ENCODE assay signal across 14 cellular contexts in the genomic region with DNA sequence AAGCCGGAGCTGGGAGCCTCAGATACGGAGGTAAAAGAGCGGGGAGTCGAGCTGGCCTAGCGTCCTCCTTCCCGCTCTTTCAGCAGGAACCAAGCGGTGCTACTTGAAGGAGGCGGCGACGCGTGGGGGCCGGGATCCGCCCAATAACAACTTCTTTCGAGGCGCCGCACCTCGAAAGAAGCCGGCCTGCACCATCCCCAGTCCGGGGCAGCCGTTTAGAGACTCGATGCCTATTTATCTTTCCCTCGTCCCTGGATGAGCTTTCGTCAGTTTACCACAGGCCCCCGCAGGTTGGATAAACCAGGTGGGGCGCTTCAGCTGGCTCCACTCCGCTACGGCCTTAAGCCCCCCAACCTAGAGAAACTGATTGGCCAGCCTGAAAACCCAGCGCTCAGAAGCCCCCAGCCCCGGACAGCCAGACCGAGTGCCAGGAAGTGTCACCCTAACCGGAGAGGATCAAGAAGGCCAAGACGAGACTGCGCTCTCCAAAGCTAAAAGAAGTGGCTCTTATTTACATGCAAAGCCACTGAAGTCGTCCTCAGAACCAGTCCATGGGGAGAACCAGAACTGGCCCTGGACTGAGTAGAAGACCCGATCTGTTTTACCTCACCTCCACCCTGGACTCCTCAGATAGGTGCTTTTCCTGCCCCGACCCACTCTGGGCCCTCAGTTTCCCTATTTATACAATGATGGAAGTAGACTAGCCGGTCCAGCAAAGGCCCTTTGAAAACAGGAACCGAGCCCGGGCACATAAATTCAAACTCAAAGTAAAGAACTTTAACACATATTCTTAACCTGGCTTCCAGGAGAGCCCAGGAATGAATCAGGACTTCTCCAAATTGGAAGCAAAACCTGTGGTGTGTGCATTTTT. TPM values are rescaled to one million over a fixed set of nuclear protein-coding genes. Genes with fewer than 3 reads are reported as not detected.
DNase-seq lines count a peak whose midpoint lies in the region; ATAC-seq and TF ChIP-seq lines count a peak whose summit lies in the region.
"Had no signal": no experiment of that assay in that cellular context is flagged by ENCODE, and none has a peak within 500 bp of the region (broad histone marks: within the 10 kb centered on the region; RNA-seq: fewer than 3 reads in every experiment).

No MANE protein-coding gene starts in this region.

- no peak overlapping the region for H3K4me3 ChIP-seq in neural progenitor cell
- H3K4me3 ChIP-seq: K562 had no signal

- TF ChIP-seq CTCF in GM13977 (IDR thresholded peaks at IDR 0.05; ENCODE audit: extremely low read depth, insufficient read depth, missing control alignments), result no peak
- no peak for TF ChIP-seq CTCF in neural progenitor cell (IDR thresholded peaks at IDR 0.05)

- peaks cover 89% of the 10 kb centered on the region for H3K27me3 Mint-ChIP-seq in activated CD4-positive, alpha-beta T cell treated with anti-CD3 and anti-CD28 coated beads, Interleukin-2, amount 10 ng/mL, durations not matched to agents 7 days and 5 days
- H3K27me3 Mint-ChIP-seq in neural progenitor cell (ENCODE audit: insufficient read depth, low read depth), result peaks cover 94% of the 10 kb centered on the region

- H3K36me3 ChIP-seq in neural progenitor cell, result no peaks in the 10 kb centered on the region
- H3K36me3 ChIP-seq: neutrophil had no signal

- no peaks in the 10 kb centered on the region for H3K9me3 ChIP-seq in neural progenitor cell (ENCODE audit: low read depth)
- H3K9me3 ChIP-seq: neutrophil had no signal

- H3K4me1 Mint-ChIP-seq in activated CD4-positive, alpha-beta T cell treated with anti-CD3 and anti-CD28 coated beads, Interleukin-2, amount 10 ng/mL, durations not matched to agents 7 days and 5 days, result peaks cover 34% of the 10 kb centered on the region
- H3K4me1 Mint-ChIP-seq in neural progenitor cell, result peaks cover 33% of the 10 kb centered on the region

- peaks cover 5% of the 10 kb centered on the region for H3K36me3 Mint-ChIP-seq in activated CD4-positive, alpha-beta T cell treated with anti-CD3 and anti-CD28 coated beads, Interleukin-2, amount 10 ng/mL, durations not matched to agents 7 days and 5 days (ENCODE audit: low read depth)
- no peaks in the 10 kb centered on the region for H3K36me3 Mint-ChIP-seq in neural progenitor cell

- H3K27me3 ChIP-seq in neural progenitor cell, result peaks cover 100% of the 10 kb centered on the region

- H3F3A ChIP-seq in neural progenitor cell (ENCODE audit: low read depth), result peaks cover 23% of the 10 kb centered on the region

- H3K4me2 ChIP-seq in neural progenitor cell, result peak overlapping the region; percentile 51

- H3K27ac Mint-ChIP-seq in activated CD4-positive, alpha-beta T cell treated with anti-CD3 and anti-CD28 coated beads, Interleukin-2, amount 10 ng/mL, durations not matched to agents 7 days and 5 days, result peak overlapping the region; percentile 50
- H3K27ac Mint-ChIP-seq in neural progenitor cell, result no peak overlapping the region

- H3K4me3 Mint-ChIP-seq in activated CD4-positive, alpha-beta T cell treated with anti-CD3 and anti-CD28 coated beads, Interleukin-2, amount 10 ng/mL, durations not matched to agents 7 days and 5 days, result peak overlapping the region; percentile 27
- H3K4me3 Mint-ChIP-seq in neural progenitor cell, result peak overlapping the region; percentile 76

- in situ Hi-C loops in GM13977 (cut with MboI; ENCODE audit: low pct_unique_long_range_greater_than_20kb, low sequenced_read_pairs, unreplicated experiment), result no loop called here

- H4K20me1 ChIP-seq in neural progenitor cell (ENCODE audit: low read depth), result peaks cover 95% of the 10 kb centered on the region

- H3K4me1 ChIP-seq in neural progenitor cell, result peaks cover 23% of the 10 kb centered on the region

- H3K79me2 ChIP-seq in neural progenitor cell (ENCODE audit: low read depth), result no peaks in the 10 kb centered on the region

- no peak overlapping the region for H3K27ac ChIP-seq in neural progenitor cell
- H3K27ac ChIP-seq: neutrophil, RWPE1 had no signal

- CTCF ChIA-PET in activated CD4-positive, alpha-beta T cell treated with anti-CD3 and anti-CD28 coated beads, Interleukin-2, amount 10 ng/mL, durations not matched to agents 7 days and 5 days (lab: Charles Lee), result interaction anchor here (1.2 kb wide), 1 partner anchor 9 kb away, joined by 4 read pairs; no protein-coding TSS in a partner anchor

- POLR2A ChIA-PET in activated CD4-positive, alpha-beta T cell treated with anti-CD3 and anti-CD28 coated beads, Interleukin-2, amount 10 ng/mL, durations not matched to agents 7 days and 5 days (lab: Charles Lee), result no interaction called here

- no peak for DNase-seq in activated CD4-positive, alpha-beta T cell treated with anti-CD3 and anti-CD28 coated beads, Interleukin-2, amount 10 ng/mL, durations not matched to agents 7 days and 5 days
- no peak for DNase-seq in activated CD4-positive, alpha-beta T cell treated with anti-CD3 and anti-CD28 coated beads, Interleukin-2, amount 50 U/mL, for 4 hours
- DNase-seq in GM13977 (ENCODE audit: low spot score) (peak; percentile 39), ecto neural progenitor cell (ENCODE audit: low spot score) (peak; percentile 59), neural progenitor cell (ENCODE audit: low spot score) (peak; percentile 66), SW 1271 (lab: John Stamatoyannopoulos, UW) (no peak)
- DNase-seq: activated CD4-positive, CD25-positive, alpha-beta regulatory T cell treated with anti-CD3 and anti-CD28 coated beads, Interleukin-2, amount 50 U/mL, for 72 hours; stimulated activated naive CD4-positive, alpha-beta T cell had no signal

- H3K9ac ChIP-seq in neural progenitor cell, result no peak overlapping the region

- peaks cover 3% of the 10 kb centered on the region for H3K9me3 Mint-ChIP-seq in activated CD4-positive, alpha-beta T cell treated with anti-CD3 and anti-CD28 coated beads, Interleukin-2, amount 10 ng/mL, durations not matched to agents 7 days and 5 days
- H3K9me3 Mint-ChIP-seq in neural progenitor cell, result peaks cover 4% of the 10 kb centered on the region

- H2AFZ ChIP-seq in neural progenitor cell (replicated peaks), result no peak overlapping the region

- no peak for ATAC-seq in esophagus mucosa
- ATAC-seq in HG03039 (IDR thresholded peaks at IDR 0.05; ENCODE audit: unreplicated experiment), result no peak
- ATAC-seq: K562 had no signal

RNA-seq across cellular contexts. Expression of a gene that starts 1.4 kb away (rescaled TPM):
- not detected for total RNA-seq in activated CD4-positive, alpha-beta T cell treated with anti-CD3 and anti-CD28 coated beads, Interleukin-2, amount 10 ng/mL, durations not matched to agents 7 days and 5 days
- not detected in 2 replicates for total RNA-seq in neural progenitor cell (ENCODE audit: low replicate concordance)
- total RNA-seq in esophagus mucosa, result not detected
- total RNA-seq: epithelial cell of proximal tubule, K562 had no signal

RNA-seq across cellular contexts. Expression of a gene that starts 30.8 kb away (rescaled TPM):
- 10 to 100 TPM; 46.8 to 47.4 TPM for total RNA-seq in activated CD4-positive, alpha-beta T cell treated with anti-CD3 and anti-CD28 coated beads, Interleukin-2, amount 10 ng/mL, durations not matched to agents 7 days and 5 days
- total RNA-seq in neural progenitor cell (ENCODE audit: low replicate concordance) (13.2 and 24.8 TPM in 2 replicates), esophagus mucosa (19.4 TPM)

Comparison
In these comparisons a context has a peak if more than half of its experiments do, and no peak if none do; other contexts are left out.
1. DNase-seq: peak in GM13977 (single experiment), ecto neural progenitor cell (single experiment) and neural progenitor cell (single experiment); none in activated CD4-positive, alpha-beta T cell treated with anti-CD3 and anti-CD28 coated beads, Interleukin-2, amount 10 ng/mL, durations not matched to agents 7 days and 5 days (single experiment), activated CD4-positive, alpha-beta T cell treated with anti-CD3 and anti-CD28 coated beads, Interleukin-2, amount 50 U/mL, for 4 hours (0 of 2) and SW 1271 (0 of 2).